Comparison of ENCODE assay signal across 18 cellular contexts in genomic region chr14:101739446-101740141, GRCh38. TPM values are rescaled to one million over a fixed set of nuclear protein-coding genes. Genes with fewer than 3 reads are reported as not detected.
DNase-seq lines count a peak whose midpoint lies in the region; ATAC-seq and TF ChIP-seq lines count a peak whose summit lies in the region.
"Had no signal": no experiment of that assay in that cellular context is flagged by ENCODE, and none has a peak within 500 bp of the region (broad histone marks: within the 10 kb centered on the region; RNA-seq: fewer than 3 reads in every experiment).

No MANE protein-coding gene starts in this region.

- H3K36me3 Mint-ChIP-seq in brain (peaks cover 6% of the 10 kb centered on the region), endothelial cell (ENCODE audit: low read depth, unreplicated experiment) (peaks cover 35% of the 10 kb centered on the region)

- no peaks in the 10 kb centered on the region for H4K20me1 ChIP-seq in hepatocyte (ENCODE audit: insufficient read depth, poor library complexity, severe bottlenecking)

- H3K36me3 ChIP-seq in spleen, result no peaks in the 10 kb centered on the region
- no peaks in the 10 kb centered on the region for H3K36me3 ChIP-seq in hepatocyte (replicated peaks; ENCODE audit: insufficient read depth, low read depth)
- H3K36me3 ChIP-seq: Peyer's patch had no signal

- no peaks in the 10 kb centered on the region for H3K9me2 ChIP-seq in hepatocyte (replicated peaks; ENCODE audit: insufficient read depth)

- TF ChIP-seq CTCF in brain (conservative IDR thresholded peaks at IDR 0.05) (no peak), endothelial cell (IDR thresholded peaks at IDR 0.05; ENCODE audit: unreplicated experiment) (no peak), spleen (IDR thresholded peaks at IDR 0.05 in 8 of 11, conservative IDR thresholded peaks at IDR 0.05 in 3 of 11) (no peak), hepatocyte (IDR thresholded peaks at IDR 0.05; ENCODE audit: poor library complexity) (no peak)

- no peak overlapping the region for H3K4me2 ChIP-seq in hepatocyte

- H3K4me1 ChIP-seq in spleen (peaks cover 0 to 24% (median 6%) of the 10 kb centered on the region in 6 donors), hepatocyte (ENCODE audit: insufficient read depth) (no peaks in the 10 kb centered on the region)
- H3K4me1 ChIP-seq: Peyer's patch had no signal

- H3K27ac Mint-ChIP-seq in brain, result peak overlapping the region in 3 of 5 experiments; percentile 48 to 97 (median 94)
- no peak overlapping the region for H3K27ac Mint-ChIP-seq in endothelial cell (ENCODE audit: unreplicated experiment)

- H3K27me3 Mint-ChIP-seq in brain (peaks cover 20% of the 10 kb centered on the region), endothelial cell (ENCODE audit: unreplicated experiment) (peaks cover 13% of the 10 kb centered on the region)

- H3K4me1 Mint-ChIP-seq in brain (peaks cover 9% of the 10 kb centered on the region), endothelial cell (ENCODE audit: unreplicated experiment) (no peaks in the 10 kb centered on the region)

- no peak for ATAC-seq in HG02981 (IDR thresholded peaks at IDR 0.05; ENCODE audit: unreplicated experiment)

- intact Hi-C loops in spleen (cut with DNase I; ENCODE audit: low total_unique reads), result no loop called here

- H3K9me3 Mint-ChIP-seq in brain, result peaks cover 22 to 51% (median 39%) of the 10 kb centered on the region in 5 experiments
- peaks cover 17% of the 10 kb centered on the region for H3K9me3 Mint-ChIP-seq in endothelial cell (ENCODE audit: unreplicated experiment)

- peaks cover 0 to 6% (median 0%) of the 10 kb centered on the region in 7 donors for H3K27me3 ChIP-seq in spleen (replicated peaks in 1 of 7)
- no peaks in the 10 kb centered on the region for H3K27me3 ChIP-seq in hepatocyte
- H3K27me3 ChIP-seq: Peyer's patch had no signal

- TF ChIP-seq POLR2A in spleen (IDR thresholded peaks at IDR 0.05), result no peak

- WGBS in spleen, 5 donors, result 65 to 80% (median 78%) methylated on average over 8 of the region's 8 CpGs
- WGBS in hepatocyte (ENCODE audit: low lambda C conversion rate, missing lambda C conversion rate), result 79% methylated on average over 8 of the region's 8 CpGs

- H3K27ac ChIP-seq in spleen (peak overlapping the region in 1 of 8 donors; percentile 68), hepatocyte (no peak overlapping the region)
- H3K27ac ChIP-seq: C4-2B, Peyer's patch had no signal

- no peaks in the 10 kb centered on the region for H3K79me2 ChIP-seq in hepatocyte

- H3K4me3 Mint-ChIP-seq in brain (no peak overlapping the region), endothelial cell (ENCODE audit: unreplicated experiment) (peak overlapping the region; percentile 47)

- H2AFZ ChIP-seq in hepatocyte, result no peak overlapping the region

- H3K9me3 ChIP-seq in spleen (peaks cover 2 to 31% (median 22%) of the 10 kb centered on the region in 8 donors), hepatocyte (ENCODE audit: low read depth) (no peaks in the 10 kb centered on the region)

- no peak overlapping the region for H3K4me3 ChIP-seq in spleen
- H3K4me3 ChIP-seq in hepatocyte, result no peak overlapping the region
- H3K4me3 ChIP-seq: Peyer's patch had no signal

- DNase-seq in endothelial cell (ENCODE audit: low spot score) (no peak), mesenteric fat pad (ENCODE audit: low spot score) (peak; percentile 51), spleen (peak; percentile 35), hepatocyte (ENCODE audit: low spot score) (no peak), NCI-H526 treated with DMSO at 0.1 percent for 48 hours (lab: John Stamatoyannopoulos, UW) (no peak)
- no peak for DNase-seq in activated CD4-positive, CD25-positive, alpha-beta regulatory T cell treated with anti-CD3 and anti-CD28 coated beads, Interleukin-2, amount 50 U/mL, for 72 hours
- DNase-seq: DMS53, GDM1, Karpas-422, MV-4-11, NCI-H1105 treated with DMSO at 0.1 percent for 48 hours, NCI-H2029 treated with DMSO at 0.1 percent for 48 hours, NCI-H345, NCI-H524 treated with DMSO at 0.1 percent for 48 hours, Peyer's patch had no signal

RNA-seq across cellular contexts. Expression of gene PPP2R5C, which starts 21.9 kb away (rescaled TPM):
- 69.9 TPM for polyA plus RNA-seq in brain (ENCODE audit: insufficient read depth, low read depth, low replicate concordance)
- total RNA-seq in endothelial cell (ENCODE audit: unreplicated experiment), result 71.5 TPM
- total RNA-seq in mesenteric fat pad, result 124 TPM
- total RNA-seq in spleen, result 100 to 1,000 TPM; 193 to 322 (median 219) TPM
- polyA plus RNA-seq in spleen, result 10 to 100 TPM; 80.8 to 95.3 (median 84.4) TPM
- total RNA-seq in hepatocyte, result 69.0 and 78.0 TPM in 2 replicates
- 46.8 and 47.4 TPM in 2 replicates for polyA plus RNA-seq in hepatocyte

Comparison
In these comparisons a context has a peak if more than half of its experiments do, and no peak if none do; other contexts are left out.
1. DNase-seq: peak in mesenteric fat pad (single experiment) and spleen (single experiment); none in endothelial cell (single experiment), activated CD4-positive, CD25-positive, alpha-beta regulatory T cell treated with anti-CD3 and anti-CD28 coated beads, Interleukin-2, amount 50 U/mL, for 72 hours (single experiment), hepatocyte (single experiment) and NCI-H526 treated with DMSO at 0.1 percent for 48 hours (single experiment).